ENCODE assay signal across 21 cellular contexts in the genomic region with DNA sequence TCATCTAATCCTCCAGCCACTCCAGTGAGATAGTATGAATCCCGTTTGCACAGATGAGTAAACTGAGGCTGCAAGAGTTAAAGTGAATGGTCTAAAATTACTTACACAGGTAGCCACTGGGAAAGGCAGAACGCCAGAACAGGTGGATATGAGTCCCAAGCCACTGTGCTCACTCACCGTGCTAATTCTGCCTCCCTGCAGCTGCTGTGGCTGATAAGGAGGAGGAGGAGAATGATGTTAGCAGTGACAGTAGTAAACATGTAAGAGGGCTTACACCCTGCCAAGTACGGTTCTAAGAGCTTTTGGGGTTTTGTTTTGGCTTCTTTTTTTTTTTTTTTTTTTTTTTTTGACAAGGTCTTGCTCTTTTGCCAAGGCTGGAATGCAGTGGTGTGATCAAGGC.
"Had no signal": no experiment of that assay in that cellular context is flagged by ENCODE, and none has a peak within 500 bp of the region (broad histone marks: within the 10 kb centered on the region; RNA-seq: fewer than 3 reads in every experiment).

No MANE protein-coding gene starts in this region.

- H3K9me3 ChIP-seq: breast epithelium, colonic mucosa had no signal

- H3K27me3 ChIP-seq: colonic mucosa had no signal

- DNase-seq: activated CD4-positive, alpha-beta memory T cell treated with anti-CD3 and anti-CD28 coated beads, Interleukin-2, amount 10 ng/mL, durations not matched to agents 7 days and 5 days; activated CD4-positive, alpha-beta T cell treated with anti-CD3 and anti-CD28 coated beads for 36 hours; activated CD4-positive, alpha-beta T cell treated with anti-CD3 and anti-CD28 coated beads, Interleukin-2, amount 50 U/mL, for 1 hour; activated CD4-positive, CD25-positive, alpha-beta regulatory T cell; activated gamma-delta T cell; activated naive CD4-positive, alpha-beta T cell treated with anti-CD3 and anti-CD28 coated beads for 36 hours; activated T-cell treated with anti-CD3 and anti-CD28 coated beads for 4 hours; activated T-cell treated with anti-CD3 and anti-CD28 coated beads, Interleukin-2, amount 50 U/mL, for 48 hours; colonic mucosa; Karpas-422; NCI-H1048; NCI-H1417 treated with DMSO at 0.1 percent for 48 hours; NCI-H187; NCI-H345; NCI-H510A; NCI-H526 treated with DMSO at 0.1 percent for 48 hours; SIG-M5; T-helper 17 cell; T-helper 9 cell had no signal

- ATAC-seq: activated CD4-positive, alpha-beta T cell treated with anti-CD3 and anti-CD28 coated beads for 36 hours; activated T-helper 17 cell treated with anti-CD3 and anti-CD28 coated beads, Interleukin-2, amount 50 U/mL, for 72 hours; T-helper 17 cell had no signal

- H3K4me3 ChIP-seq: breast epithelium, colonic mucosa had no signal

- H3K36me3 ChIP-seq: breast epithelium, colonic mucosa had no signal
